In genomic region chr20:33373735-33374605, GRCh38 we compare ENCODE assay signal across 13 cellular contexts. TPM values are rescaled to one million over a fixed set of nuclear protein-coding genes. Genes with fewer than 3 reads are reported as not detected.
DNase-seq lines count a peak whose midpoint lies in the region; ATAC-seq, FAIRE-seq and TF ChIP-seq lines count a peak whose summit lies in the region.
"Had no signal": no experiment of that assay in that cellular context is flagged by ENCODE, and none has a peak within 500 bp of the region (broad histone marks: within the 10 kb centered on the region; RNA-seq: fewer than 3 reads in every experiment).

No MANE protein-coding gene starts in this region.

- H3K9me3 ChIP-seq in IMR-90 (ENCODE audit: control insufficient read depth, insufficient read depth, low read length) (no peaks in the 10 kb centered on the region), keratinocyte (ENCODE audit: control insufficient read depth, low read depth, low read length) (no peaks in the 10 kb centered on the region)
- H3K9me3 ChIP-seq: gastroesophageal sphincter had no signal

- H4K8ac ChIP-seq in IMR-90 (ENCODE audit: low read depth in 2 of 2, low read length in 2 of 2), result no peak overlapping the region

- no peak overlapping the region for H2BK15ac ChIP-seq in IMR-90 (ENCODE audit: low read depth, low read length)

- H3K79me1 ChIP-seq in IMR-90 (ENCODE audit: low read depth in 1 of 2, low read length in 2 of 2), result peaks cover 0 to 4% of the 10 kb centered on the region in 2 experiments; a peak in 1 of 4 replicates

- no peak for TF ChIP-seq CTCF in IMR-90 (conservative IDR thresholded peaks at IDR 0.05; ENCODE audit: low read depth, low read length)
- no peak for TF ChIP-seq CTCF in VCaP (conservative IDR thresholded peaks at IDR 0.05)
- TF ChIP-seq CTCF in keratinocyte (optimal IDR thresholded peaks at IDR 0.05 in 1 of 3, IDR thresholded peaks at IDR 0.05 in 1 of 3, conservative IDR thresholded peaks at IDR 0.05 in 1 of 3; ENCODE audit: extremely low read depth in 1 of 3, insufficient read depth in 2 of 3, low read length in 3 of 3), result no peak
- no peak for TF ChIP-seq CTCF in coronary artery (IDR thresholded peaks at IDR 0.05)

- no peak overlapping the region for H4K91ac ChIP-seq in IMR-90 (ENCODE audit: insufficient read depth, low read depth, low read length)

- H3K27ac ChIP-seq in IMR-90 (ENCODE audit: insufficient read depth, low read length) (no peak overlapping the region), VCaP (peak overlapping the region; percentile 86), keratinocyte (ENCODE audit: control insufficient read depth, insufficient read depth, low read length) (peak overlapping the region; percentile 80), coronary artery (no peak overlapping the region)
- H3K27ac ChIP-seq: gastroesophageal sphincter had no signal

- intact Hi-C loops in IMR-90 (cut with micrococcal nuclease), result no loop called here

- TF ChIP-seq POLR2A in IMR-90 (IDR thresholded peaks at IDR 0.05; ENCODE audit: low read depth, low read length), result no peak

- H3K18ac ChIP-seq in IMR-90 (ENCODE audit: low read depth, low read length), result no peak overlapping the region

- H3K9ac ChIP-seq in IMR-90 (ENCODE audit: low read depth, low read length) (no peak overlapping the region), keratinocyte (ENCODE audit: control insufficient read depth, extremely low read depth, insufficient read depth, low read length) (peak overlapping the region; percentile 9)

- no CpG with 5 or more reads among the region's 4 CpGs for WGBS in IMR-90 (ENCODE audit: extremely low coverage in 2 of 2, insufficient read length in 1 of 2), 2 experiments

- in situ Hi-C loops in IMR-90 (cut with MboI; ENCODE audit: low sequenced_read_pairs), result no loop called here

- H3K36me3 ChIP-seq in IMR-90 (ENCODE audit: control insufficient read depth, insufficient read depth, low read length) (peaks cover 21% of the 10 kb centered on the region), keratinocyte (ENCODE audit: control insufficient read depth in 2 of 2, extremely low read depth in 1 of 2, insufficient read depth in 2 of 2, low read length in 2 of 2) (peaks cover 16 to 26% of the 10 kb centered on the region in 2 experiments)

- H2AK5ac ChIP-seq in IMR-90 (ENCODE audit: low read depth, low read length), result no peak overlapping the region

- H3K9me1 ChIP-seq in IMR-90 (ENCODE audit: insufficient read depth, low read length) (peaks cover 11% of the 10 kb centered on the region), keratinocyte (ENCODE audit: control insufficient read depth, extremely low read depth, insufficient read depth, low read length) (no peaks in the 10 kb centered on the region)

- peak overlapping the region; percentile 88 for H2BK5ac ChIP-seq in IMR-90 (ENCODE audit: low read depth, low read length, poor library complexity, severe bottlenecking)

- H3K4me2 ChIP-seq in IMR-90 (ENCODE audit: low read depth, low read length) (no peak overlapping the region), keratinocyte (ENCODE audit: control insufficient read depth, extremely low read depth, insufficient read depth, low read depth, low read length) (no peak overlapping the region)

- peaks cover 7% of the 10 kb centered on the region for H3K4me1 ChIP-seq in IMR-90 (ENCODE audit: control insufficient read depth, insufficient read depth, low read length)
- peaks cover 20% of the 10 kb centered on the region for H3K4me1 ChIP-seq in keratinocyte (ENCODE audit: control insufficient read depth, extremely low read depth, insufficient read depth, low read length)
- H3K4me1 ChIP-seq: gastroesophageal sphincter had no signal

- CTCF ChIA-PET in IMR-90 (lab: Yijun Ruan, JAX), result interaction anchor here (0.6 kb wide), 1 partner anchor 296 kb away, joined by 4 read pairs; no protein-coding TSS in a partner anchor

- peak; percentile 36 for FAIRE-seq in keratinocyte (lab: Jason Lieb, UNC)

- dilution Hi-C loops in IMR-90 (cut with HindIII; ENCODE audit: low sequenced_read_pairs, unreplicated experiment) (no loop called here), keratinocyte (cut with MboI; ENCODE audit: extremely low pct_ligation_motif_present, low sequenced_read_pairs) (no loop called here)

- DNase-seq in AG08395 (ENCODE audit: low spot score) (peak; percentile 80), IMR-90 (peak; percentile 94), keratinocyte (ENCODE audit: low read depth, low spot score) (no peak), NCI-H446 (lab: John Stamatoyannopoulos, UW) (no peak), coronary artery (ENCODE audit: low spot score) (no peak)
- DNase-seq in activated CD8-positive, alpha-beta memory T cell treated with anti-CD3 and anti-CD28 coated beads, Interleukin-2, amount 50 U/mL, for 48 hours, result no peak
- DNase-seq in effector CD4-positive, alpha-beta T cell, result no peak
- DNase-seq: DND-41; nucleus accumbens; OCI-M1; stimulated activated CD8-positive, alpha-beta memory T cell treated with anti-CD3 and anti-CD28 coated beads, Interleukin-4, amount 100 ng/mL, for 48 hours had no signal

- no peak overlapping the region for H3K56ac ChIP-seq in IMR-90 (ENCODE audit: extremely low read depth, insufficient read depth, low read length)

- no peak overlapping the region for H3K4ac ChIP-seq in IMR-90 (ENCODE audit: low read depth, low read length)

- H3K4me3 ChIP-seq in IMR-90 (ENCODE audit: insufficient read depth, low read depth, low read length) (no peak overlapping the region), keratinocyte (ENCODE audit: control insufficient read depth in 2 of 3, extremely low read depth in 1 of 3, insufficient read depth in 2 of 3, low read depth in 1 of 3, low read length in 3 of 3) (no peak overlapping the region), coronary artery (no peak overlapping the region)
- H3K4me3 ChIP-seq: gastroesophageal sphincter had no signal

- H3K27me3 ChIP-seq in IMR-90 (ENCODE audit: control insufficient read depth, insufficient read depth, low read length), result no peaks in the 10 kb centered on the region
- H3K27me3 ChIP-seq in keratinocyte (ENCODE audit: control insufficient read depth, extremely low read depth, insufficient read depth, low read length), result no peaks in the 10 kb centered on the region
- H3K27me3 ChIP-seq: gastroesophageal sphincter had no signal

- H3K14ac ChIP-seq in IMR-90 (replicated peaks; ENCODE audit: low read depth, low read length), result no peak overlapping the region

- no peak overlapping the region for H4K5ac ChIP-seq in IMR-90 (ENCODE audit: low read depth, low read length)

- TF ChIP-seq RAD21 in IMR-90 (IDR thresholded peaks at IDR 0.05; ENCODE audit: low read length), result no peak

- no peak overlapping the region for H2AK9ac ChIP-seq in IMR-90 (replicated peaks; ENCODE audit: low read depth, low read length, poor library complexity)

- H4K20me1 ChIP-seq in IMR-90 (ENCODE audit: insufficient read depth, low read length), result peaks cover 14% of the 10 kb centered on the region
- no peaks in the 10 kb centered on the region for H4K20me1 ChIP-seq in keratinocyte (ENCODE audit: control insufficient read depth, extremely low read depth, insufficient read depth, low read length)

- no peak overlapping the region for H2BK120ac ChIP-seq in IMR-90 (ENCODE audit: low read depth, low read length)

- no peaks in the 10 kb centered on the region for H3K79me2 ChIP-seq in keratinocyte (ENCODE audit: control insufficient read depth, insufficient read depth, low read length)

- H2AFZ ChIP-seq in IMR-90 (replicated peaks; ENCODE audit: low read length, poor library complexity) (no peak overlapping the region), keratinocyte (ENCODE audit: control insufficient read depth, low read length) (no peak overlapping the region)

- peak; percentile 96 for ATAC-seq in IMR-90 (ENCODE audit: low read depth)
- ATAC-seq: gastroesophageal sphincter had no signal

- POLR2A ChIA-PET in IMR-90 (lab: Charles Lee; ENCODE audit: unreplicated experiment), result no interaction called here

- no TSS peak for BruUV-seq in IMR-90 (replicated peaks; lab: Mats Ljungman, UMichigan)

- no peak overlapping the region for H2BK20ac ChIP-seq in IMR-90 (ENCODE audit: low read depth, low read length)

- H3K23ac ChIP-seq in IMR-90 (ENCODE audit: low read depth, low read length), result no peak overlapping the region

TF ChIP-seq in IMR-90, 13 proteins besides CTCF, POLR2A, EP300 and RAD21:
- TF ChIP-seq BHLHE40 (IDR thresholded peaks at IDR 0.05; ENCODE audit: low read depth, low read length) (peak; percentile 60), MAFK (IDR thresholded peaks at IDR 0.05; ENCODE audit: low read depth, low read length) (no peak), MAZ (IDR thresholded peaks at IDR 0.05; ENCODE audit: borderline replicate concordance, low read depth, low read length) (peak; percentile 78), USF2 (IDR thresholded peaks at IDR 0.05; ENCODE audit: low read depth, low read length) (no peak), CHD1 (IDR thresholded peaks at IDR 0.05; ENCODE audit: low read depth, low read length) (no peak), SMC3 (IDR thresholded peaks at IDR 0.05; ENCODE audit: low read depth, low read length) (no peak), RCOR1 (IDR thresholded peaks at IDR 0.05; ENCODE audit: insufficient replicate concordance, low read length) (peak; percentile 61), FOS (IDR thresholded peaks at IDR 0.05; ENCODE audit: low read depth, low read length) (peak; percentile 92), MXI1 (IDR thresholded peaks at IDR 0.05; ENCODE audit: borderline replicate concordance, low read depth, low read length) (no peak)
TF ChIP-seq in IMR-90: peak in this region for 4.

RNA-seq across cellular contexts. Expression of gene CDK5RAP1, which starts 27.3 kb away (rescaled TPM):
- total RNA-seq in IMR-90 (2012; rRNA removed), result 22.2 and 28.1 TPM in 2 replicates
- polyA plus RNA-seq in IMR-90 (2012; rRNA removed) (21.7 and 23.9 TPM in 2 replicates), keratinocyte (25.2 to 40.2 TPM (median 34.0 TPM) in 3 replicates)
- 12.6 and 19.7 TPM in 2 replicates for polyA plus RNA-seq in IMR-90 (2012; cell fraction: cytosol; rRNA removed)
- 28.7 and 68.1 TPM in 2 replicates for polyA plus RNA-seq in IMR-90 (2012; cell fraction: nucleus; rRNA removed; ENCODE audit: low replicate concordance)
- 13.8 TPM for polyA plus RNA-seq in keratinocyte (2011; ENCODE audit: low read depth)
- 21.6 and 22.2 TPM in 2 replicates for polyA plus RNA-seq in keratinocyte (2011; cell fraction: cytosol; rRNA removed)
- 62.7 and 75.3 TPM in 2 replicates for polyA plus RNA-seq in keratinocyte (2011; cell fraction: nucleus; rRNA removed)
- 26.0 and 26.6 TPM in 2 replicates for polyA plus RNA-seq in keratinocyte (2012; ENCODE audit: low replicate concordance)
- polyA minus RNA-seq in keratinocyte, result 20.1 to 36.4 TPM (median 35.7 TPM) in 3 replicates
- 18.6 TPM for polyA minus RNA-seq in keratinocyte (2011; cell fraction: cytosol; rRNA and poly(A)+ RNA removed)
- polyA minus RNA-seq in keratinocyte (2011; cell fraction: nucleus; rRNA and poly(A)+ RNA removed), result 20.4 and 27.7 TPM in 2 replicates

Comparison
In these comparisons a context has a peak if more than half of its experiments do, and no peak if none do; other contexts are left out.
1. DNase-seq: peak in AG08395 (single experiment) and IMR-90 (single experiment); none in keratinocyte (single experiment), activated CD8-positive, alpha-beta memory T cell treated with anti-CD3 and anti-CD28 coated beads, Interleukin-2, amount 50 U/mL, for 48 hours (single experiment), NCI-H446 (0 of 2), coronary artery (single experiment) and effector CD4-positive, alpha-beta T cell (single experiment).
2. H3K27ac ChIP-seq: peak in VCaP (single experiment) and keratinocyte (single experiment); none in IMR-90 (single experiment) and coronary artery (0 of 2).